In the genomic region with DNA sequence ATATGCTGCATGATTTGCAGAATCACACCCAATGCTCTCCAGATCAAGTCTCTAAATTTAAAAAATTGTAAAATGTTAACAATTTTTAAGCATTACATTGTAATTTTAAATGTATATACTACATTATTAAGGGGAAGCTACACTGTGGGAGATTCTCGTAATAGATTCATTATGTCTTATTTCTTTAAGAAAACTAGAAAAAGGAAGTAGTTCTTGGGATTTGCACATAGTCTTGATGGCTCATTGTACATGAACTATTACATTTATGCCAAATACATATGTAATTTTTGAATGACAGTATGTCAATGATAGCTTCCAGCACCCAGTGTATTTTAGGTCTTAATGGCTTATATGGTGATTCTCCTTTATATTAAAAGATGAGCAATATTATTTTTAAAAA, we compare ENCODE assay signal across 20 cellular contexts.
DNase-seq lines count a peak whose midpoint lies in the region; ATAC-seq, FAIRE-seq and TF ChIP-seq lines count a peak whose summit lies in the region.
"Had no signal": no experiment of that assay in that cellular context is flagged by ENCODE, and none has a peak within 500 bp of the region (broad histone marks: within the 10 kb centered on the region; RNA-seq: fewer than 3 reads in every experiment).

No MANE protein-coding gene starts in this region.

- no peak overlapping the region for H3K4me3 ChIP-seq in naive thymus-derived CD4-positive, alpha-beta T cell (ENCODE audit: low read length)
- H3K4me3 ChIP-seq in hepatocyte, result no peak overlapping the region
- H3K4me3 ChIP-seq: BLaER1 treated with 17β-estradiol and CSF1 and Interleukin-3, amounts not matched to agents 10 nM and 100 nM; SJCRH30 had no signal

- H3K79me2 ChIP-seq in hepatocyte, result peaks cover 17% of the 10 kb centered on the region

- TF ChIP-seq CTCF in hepatocyte (IDR thresholded peaks at IDR 0.05; ENCODE audit: poor library complexity), result no peak

- peak; percentile 14 for FAIRE-seq in RCC 7860 (lab: Jason Lieb, UNC)
- FAIRE-seq: GM12891 had no signal

- H3K4me2 ChIP-seq in hepatocyte, result no peak overlapping the region

- CTCF ChIA-PET in naive thymus-derived CD4-positive, alpha-beta T cell (lab: Charles Lee), result interaction anchor here (0.8 kb wide), 1 partner anchor 698 kb away, joined by 3 read pairs; no protein-coding TSS in a partner anchor

- H4K20me1 ChIP-seq in hepatocyte (ENCODE audit: insufficient read depth, poor library complexity, severe bottlenecking), result no peaks in the 10 kb centered on the region

- H3K4me3 Mint-ChIP-seq in naive thymus-derived CD4-positive, alpha-beta T cell, result no peak overlapping the region
- H3K4me3 Mint-ChIP-seq in naive thymus-derived CD8-positive, alpha-beta T cell, result no peak overlapping the region

- H3K9me3 Mint-ChIP-seq in naive thymus-derived CD4-positive, alpha-beta T cell, result no peaks in the 10 kb centered on the region
- no peaks in the 10 kb centered on the region for H3K9me3 Mint-ChIP-seq in naive thymus-derived CD8-positive, alpha-beta T cell

- no peaks in the 10 kb centered on the region for H3K9me3 ChIP-seq in naive thymus-derived CD4-positive, alpha-beta T cell (ENCODE audit: control insufficient read depth in 2 of 3, low read length in 3 of 3)
- H3K9me3 ChIP-seq in hepatocyte (ENCODE audit: low read depth), result no peaks in the 10 kb centered on the region
- H3K9me3 ChIP-seq: BLaER1 treated with 17β-estradiol and CSF1 and Interleukin-3, amounts not matched to agents 10 nM and 100 nM; SJCRH30 had no signal

- H3K36me3 ChIP-seq in naive thymus-derived CD4-positive, alpha-beta T cell (ENCODE audit: control insufficient read depth in 2 of 3, insufficient read depth in 3 of 3, low read length in 3 of 3), result no peaks in the 10 kb centered on the region
- no peaks in the 10 kb centered on the region for H3K36me3 ChIP-seq in hepatocyte (replicated peaks; ENCODE audit: insufficient read depth, low read depth)

- intact Hi-C loops in naive thymus-derived CD4-positive, alpha-beta T cell (cut with micrococcal nuclease), result no loop called here

- no peaks in the 10 kb centered on the region for H3K9me2 ChIP-seq in hepatocyte (replicated peaks; ENCODE audit: insufficient read depth)

- POLR2A ChIA-PET in naive thymus-derived CD4-positive, alpha-beta T cell (lab: Charles Lee), result no interaction called here
- POLR2A ChIA-PET in naive thymus-derived CD8-positive, alpha-beta T cell (lab: Charles Lee), result no interaction called here

- H2AFZ ChIP-seq in hepatocyte, result no peak overlapping the region

- H3K27ac ChIP-seq in naive thymus-derived CD4-positive, alpha-beta T cell (ENCODE audit: low read depth, low read length), result no peak overlapping the region
- H3K27ac ChIP-seq in hepatocyte, result no peak overlapping the region
- H3K27ac ChIP-seq: SJCRH30 had no signal

- peaks cover 3 to 37% (median 8%) of the 10 kb centered on the region in 7 donors for H3K4me1 Mint-ChIP-seq in naive thymus-derived CD4-positive, alpha-beta T cell
- peaks cover 4 to 14% (median 5%) of the 10 kb centered on the region in 4 donors for H3K4me1 Mint-ChIP-seq in naive thymus-derived CD8-positive, alpha-beta T cell

- DNase-seq in AML-193 (lab: John Stamatoyannopoulos, UW) (peak; percentile 32 to 68), MV-4-11 (lab: John Stamatoyannopoulos, UW) (peak; percentile 79), RCC 7860 (ENCODE audit: low spot score) (no peak), NCI-H1436 treated with DMSO at 0.1 percent for 48 hours (lab: John Stamatoyannopoulos, UW) (no peak), hepatocyte (ENCODE audit: low spot score) (no peak)
- DNase-seq in naive thymus-derived CD4-positive, alpha-beta T cell, result no peak
- no peak for DNase-seq in naive thymus-derived CD8-positive, alpha-beta T cell
- DNase-seq: GF-D8, GOT3, MM.1S, NCI-H1417 treated with DMSO at 0.1 percent for 48 hours, NCI-H2081, NCI-H510A, NCI-H774, RPMI8226, SJCRH30, SW 1271 had no signal

- H3K27ac Mint-ChIP-seq in naive thymus-derived CD4-positive, alpha-beta T cell, result no peak overlapping the region
- H3K27ac Mint-ChIP-seq in naive thymus-derived CD8-positive, alpha-beta T cell, result no peak overlapping the region

- no peaks in the 10 kb centered on the region for H3K27me3 ChIP-seq in naive thymus-derived CD4-positive, alpha-beta T cell (ENCODE audit: control insufficient read depth in 2 of 2, insufficient read depth in 2 of 2, low read length in 2 of 2)
- H3K27me3 ChIP-seq in hepatocyte, result no peaks in the 10 kb centered on the region
- H3K27me3 ChIP-seq: BLaER1 treated with 17β-estradiol and CSF1 and Interleukin-3, amounts not matched to agents 10 nM and 100 nM; SJCRH30 had no signal

- H3K4me1 ChIP-seq in naive thymus-derived CD4-positive, alpha-beta T cell (ENCODE audit: control insufficient read depth in 2 of 2, insufficient read depth in 2 of 2, low read length in 2 of 2), result no peaks in the 10 kb centered on the region
- peaks cover 3% of the 10 kb centered on the region for H3K4me1 ChIP-seq in hepatocyte (ENCODE audit: insufficient read depth)

- H3K36me3 Mint-ChIP-seq in naive thymus-derived CD4-positive, alpha-beta T cell, result peaks cover 0 to 31% (median 13%) of the 10 kb centered on the region in 5 donors
- H3K36me3 Mint-ChIP-seq in naive thymus-derived CD8-positive, alpha-beta T cell, result peaks cover 3 to 23% (median 4%) of the 10 kb centered on the region in 3 donors

- WGBS in hepatocyte (ENCODE audit: low lambda C conversion rate, missing lambda C conversion rate), result 90% methylated on average over 1 of the region's 1 CpG

- peak; percentile 63 for ATAC-seq in naive thymus-derived CD4-positive, alpha-beta T cell
- ATAC-seq in naive thymus-derived CD8-positive, alpha-beta T cell, result no peak
- no peak for ATAC-seq in HG03378 (IDR thresholded peaks at IDR 0.05; ENCODE audit: unreplicated experiment)

- H3K27me3 Mint-ChIP-seq in naive thymus-derived CD4-positive, alpha-beta T cell, result no peaks in the 10 kb centered on the region
- no peaks in the 10 kb centered on the region for H3K27me3 Mint-ChIP-seq in naive thymus-derived CD8-positive, alpha-beta T cell

Comparison
In these comparisons a context has a peak if more than half of its experiments do, and no peak if none do; other contexts are left out.
1. DNase-seq: peak in AML-193 (2 of 2) and MV-4-11 (single experiment); none in RCC 7860 (single experiment), naive thymus-derived CD4-positive, alpha-beta T cell (0 of 9), NCI-H1436 treated with DMSO at 0.1 percent for 48 hours (single experiment), naive thymus-derived CD8-positive, alpha-beta T cell (0 of 10) and hepatocyte (single experiment).